ENCODE assay signal across 18 cellular contexts in the genomic region with DNA sequence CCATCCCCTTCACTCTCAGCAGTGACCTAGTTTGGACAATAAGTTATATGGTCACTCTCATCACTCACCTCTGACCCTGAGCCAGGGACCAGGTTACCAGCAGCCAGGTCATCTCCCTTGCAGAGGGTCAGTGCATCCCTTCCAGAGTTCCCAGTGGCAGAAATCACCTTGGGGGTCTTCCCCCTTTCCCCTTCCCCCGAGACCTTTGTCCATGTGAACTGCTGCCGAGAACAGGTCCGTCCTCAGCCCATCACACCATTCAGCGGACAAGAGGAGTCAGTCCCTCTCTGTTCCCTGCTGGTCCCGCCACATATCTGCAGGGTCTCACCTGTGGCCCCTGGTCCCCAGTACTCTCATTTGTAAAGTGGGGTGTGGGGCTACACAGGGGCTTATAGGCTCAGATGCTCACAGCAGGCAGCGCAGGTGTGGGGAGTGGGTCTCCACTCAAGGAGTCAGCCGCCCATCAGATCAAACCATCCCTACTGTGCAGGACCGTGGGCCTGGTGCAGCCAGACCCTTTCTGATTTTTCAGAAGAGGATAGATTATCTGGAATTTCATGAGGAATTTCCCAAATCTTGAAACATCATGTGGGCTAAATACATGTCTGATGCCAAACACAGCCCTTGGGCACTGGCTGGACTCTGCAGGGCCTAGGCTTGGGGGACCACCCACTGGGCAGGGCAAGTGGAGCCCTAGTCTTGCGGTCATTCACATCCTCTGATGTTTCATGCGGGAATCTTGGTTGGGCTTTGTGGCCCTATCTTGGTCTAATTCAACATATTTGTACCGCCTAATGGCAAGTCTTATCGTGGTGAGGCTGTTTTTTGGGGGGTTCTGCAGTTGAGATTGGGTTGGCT. TPM values are rescaled to one million over a fixed set of nuclear protein-coding genes. Genes with fewer than 3 reads are reported as not detected.
DNase-seq lines count a peak whose midpoint lies in the region; ATAC-seq and TF ChIP-seq lines count a peak whose summit lies in the region.
"Had no signal": no experiment of that assay in that cellular context is flagged by ENCODE, and none has a peak within 500 bp of the region (broad histone marks: within the 10 kb centered on the region; RNA-seq: fewer than 3 reads in every experiment).

No MANE protein-coding gene starts in this region.

- H3K9me2 ChIP-seq in PC-9 (ENCODE audit: insufficient read depth): no peaks in the 10 kb centered on the region

- H3K4me3 ChIP-seq in heart right ventricle (no peak overlapping the region), dorsolateral prefrontal cortex (no peak overlapping the region), upper lobe of right lung (no peak overlapping the region), PC-9 (no peak overlapping the region)
- H3K4me3 ChIP-seq: A549, thoracic aorta had no signal

- no TSS peak for BruUV-seq in PC-9 (replicated peaks; lab: Mats Ljungman, UMichigan)

- no peak overlapping the region for H3K4me3 Mint-ChIP-seq in neural crest cell
- H3K4me3 Mint-ChIP-seq: activated naive CD8-positive, alpha-beta T cell treated with anti-CD3 and anti-CD28 coated beads, Interleukin-2, amount 50 U/mL, for 24 hours; activated T-cell treated with anti-CD3 and anti-CD28 coated beads, Interleukin-2, amount 50 U/mL, for 4 hours had no signal

- peaks cover 43% of the 10 kb centered on the region for H3K4me1 Mint-ChIP-seq in neural crest cell

- POLR2A ChIA-PET in PC-9 (lab: Charles Lee; ENCODE audit: unreplicated experiment): no interaction called here

- peaks cover 9% of the 10 kb centered on the region for H3K79me2 ChIP-seq in PC-9 (ENCODE audit: low read depth)

- CTCF ChIA-PET in PC-9 (lab: Charles Lee): no interaction called here

- no peaks in the 10 kb centered on the region for H3K9me3 Mint-ChIP-seq in neural crest cell
- H3K9me3 Mint-ChIP-seq: activated naive CD8-positive, alpha-beta T cell treated with anti-CD3 and anti-CD28 coated beads, Interleukin-2, amount 50 U/mL, for 24 hours; activated T-cell treated with anti-CD3 and anti-CD28 coated beads, Interleukin-2, amount 50 U/mL, for 4 hours had no signal

- H3K36me3 ChIP-seq in heart right ventricle (peaks cover 0 to 61% (median 17%) of the 10 kb centered on the region in 9 donors), upper lobe of right lung (peaks cover 10% of the 10 kb centered on the region), PC-9 (ENCODE audit: low read depth) (no peaks in the 10 kb centered on the region)

- H3K4me1 ChIP-seq in heart right ventricle: peaks cover 43 to 87% (median 74%) of the 10 kb centered on the region in 9 donors
- peaks cover 40% of the 10 kb centered on the region for H3K4me1 ChIP-seq in upper lobe of right lung
- H3K4me1 ChIP-seq in PC-9 (replicated peaks; ENCODE audit: insufficient read depth): peaks cover 30% of the 10 kb centered on the region

- TF ChIP-seq CTCF in heart right ventricle (IDR thresholded peaks at IDR 0.05): no peak
- TF ChIP-seq CTCF in dorsolateral prefrontal cortex (IDR thresholded peaks at IDR 0.05 in 54 of 56, conservative IDR thresholded peaks at IDR 0.05 in 2 of 56; ENCODE audit: low read depth in 1 of 56, partially characterized antibody in 56 of 56): no peak
- no peak for TF ChIP-seq CTCF in neural crest cell (conservative IDR thresholded peaks at IDR 0.05)
- no peak for TF ChIP-seq CTCF in upper lobe of right lung (IDR thresholded peaks at IDR 0.05)
- TF ChIP-seq CTCF in PC-9 (conservative IDR thresholded peaks at IDR 0.05): no peak

- H2AFZ ChIP-seq in PC-9: no peak overlapping the region

- H3K27me3 Mint-ChIP-seq in neural crest cell (ENCODE audit: low read depth): no peaks in the 10 kb centered on the region
- H3K27me3 Mint-ChIP-seq: activated naive CD8-positive, alpha-beta T cell treated with anti-CD3 and anti-CD28 coated beads, Interleukin-2, amount 50 U/mL, for 24 hours had no signal

- peaks cover 5% of the 10 kb centered on the region for H3K36me3 Mint-ChIP-seq in neural crest cell (ENCODE audit: low read depth)

- H3F3A ChIP-seq in PC-9 (ENCODE audit: insufficient read depth, low read depth): peaks cover 7% of the 10 kb centered on the region; the same call in 1 of the 2 replicates

- 96 to 99% methylated on average over 12 of the region's 12 CpGs for WGBS in heart right ventricle, 2 donors

- ATAC-seq in heart right ventricle: no peak
- no peak for ATAC-seq in left cardiac atrium
- no peak for ATAC-seq in upper lobe of right lung
- no peak for ATAC-seq in HG02973 (IDR thresholded peaks at IDR 0.05; ENCODE audit: unreplicated experiment)
- ATAC-seq: A549; activated naive CD8-positive, alpha-beta T cell treated with anti-CD3 and anti-CD28 coated beads, Interleukin-2, amount 50 U/mL, for 24 hours; activated T-cell treated with anti-CD3 and anti-CD28 coated beads, Interleukin-2, amount 50 U/mL, for 4 hours had no signal

- H4K20me1 ChIP-seq in PC-9 (ENCODE audit: insufficient read depth): peaks cover 9% of the 10 kb centered on the region

- H3K27me3 ChIP-seq in heart right ventricle: no peaks in the 10 kb centered on the region
- no peaks in the 10 kb centered on the region for H3K27me3 ChIP-seq in dorsolateral prefrontal cortex
- no peaks in the 10 kb centered on the region for H3K27me3 ChIP-seq in upper lobe of right lung
- no peaks in the 10 kb centered on the region for H3K27me3 ChIP-seq in PC-9 (ENCODE audit: insufficient read depth, low read depth)

- no peak overlapping the region for H3K4me2 ChIP-seq in PC-9
- H3K4me2 ChIP-seq: A549 had no signal

- H3K27ac Mint-ChIP-seq in neural crest cell (ENCODE audit: unreplicated experiment): peak overlapping the region; percentile 35

- DNase-seq in heart right ventricle: no peak
- DNase-seq in left cardiac atrium: no peak
- DNase-seq in dorsolateral prefrontal cortex: no peak
- no peak for DNase-seq in neural crest cell (ENCODE audit: low read depth, low spot score)
- no peak for DNase-seq in upper lobe of right lung
- no peak for DNase-seq in PC-9
- no peak for DNase-seq in HCEC 1CT
- DNase-seq: activated CD4-positive, alpha-beta T cell treated with anti-CD3 and anti-CD28 coated beads for 48 hours; activated naive CD8-positive, alpha-beta T cell treated with anti-CD3 and anti-CD28 coated beads, Interleukin-2, amount 50 U/mL, for 24 hours; activated T-cell treated with anti-CD3 and anti-CD28 coated beads, Interleukin-2, amount 50 U/mL, for 4 hours; AML-193; NCI-H524; stimulated activated naive CD4-positive, alpha-beta T cell treated with Interleukin-2 at 50 U/mL for 16 hours; T-helper 9 cell; WERI-Rb-1 had no signal

- H3K27ac ChIP-seq in heart right ventricle (peak overlapping the region in 9 of 10 donors; percentile 83 to 97 (median 92)), dorsolateral prefrontal cortex (peak overlapping the region in 34 of 59 donors; percentile 4 to 96 (median 85)), upper lobe of right lung (peak overlapping the region; percentile 81), PC-9 (no peak overlapping the region)
- H3K27ac ChIP-seq: A549, WERI-Rb-1 had no signal

- intact Hi-C loops in heart right ventricle (cut with DNase I) (loop anchor here in 3 of 10 donors (5.0 to 10.0 kb wide), 3 partner anchors 35 to 97 kb away; no protein-coding TSS in a partner anchor), left cardiac atrium (cut with DNase I) (loop anchor here (5.0 to 10.0 kb wide), 2 partner anchors 40 to 97 kb away; no protein-coding TSS in a partner anchor), dorsolateral prefrontal cortex (cut with DNase I) (no loop called here), upper lobe of right lung (cut with DNase I) (loop anchor here (5.0 kb wide), 1 partner anchor 40 kb away; no protein-coding TSS in a partner anchor), PC-9 (cut with micrococcal nuclease; ENCODE audit: unreplicated experiment) (no loop called here)

- H3K9me3 ChIP-seq in heart right ventricle (no peaks in the 10 kb centered on the region), upper lobe of right lung (no peaks in the 10 kb centered on the region), PC-9 (ENCODE audit: insufficient read depth, low read depth) (no peaks in the 10 kb centered on the region)
- H3K9me3 ChIP-seq: A549, thoracic aorta had no signal

RNA-seq across cellular contexts. Expression of gene DEPP1, which starts 6.4 kb away (rescaled TPM):
- 100 to 1,000 TPM in 1 of 10 donors, 10 to 100 TPM in 9; 10.0 to 172 (median 23.8) TPM for total RNA-seq in heart right ventricle
- 10 to 100 TPM; 27.6 to 40.3 TPM for polyA plus RNA-seq in heart right ventricle
- total RNA-seq in left cardiac atrium: 10 to 100 TPM; 36.7 to 49.2 TPM
- total RNA-seq in dorsolateral prefrontal cortex: 100 to 1,000 TPM in 23 of 120 experiments, 10 to 100 TPM in 91, 1 to 10 TPM in 6; 8.1 to 234 (median 44.3) TPM
- total RNA-seq in neural crest cell: 0.50 and 1.1 TPM in 2 replicates
- total RNA-seq in upper lobe of right lung: 160 TPM
- total RNA-seq in PC-9 (2021): 13.2 and 15.1 TPM in 2 replicates

RNA-seq across cellular contexts. Expression of gene RASSF4, which starts 12.6 kb away (rescaled TPM):
- total RNA-seq in heart right ventricle (100 to 1,000 TPM in 2 of 10 donors, 10 to 100 TPM in 8; 73.3 to 120 (median 79.9) TPM), left cardiac atrium (10 to 100 TPM; 48.9 to 71.5 TPM), dorsolateral prefrontal cortex (100 to 1,000 TPM in 81 of 120 experiments, 10 to 100 TPM in 39; 54.6 to 175 (median 111) TPM), neural crest cell (16.4 and 18.6 TPM in 2 replicates), upper lobe of right lung (40.9 TPM), PC-9 (2021) (6.5 and 7.6 TPM in 2 replicates)
- polyA plus RNA-seq in heart right ventricle: 10 to 100 TPM; 41.2 to 89.4 TPM

RNA-seq across cellular contexts. Expression of gene ZNF22, which starts 28.6 kb away (rescaled TPM):
- total RNA-seq in heart right ventricle (10 to 100 TPM; 11.0 to 17.2 (median 15.4) TPM), left cardiac atrium (10 to 100 TPM; 18.9 to 21.1 TPM), dorsolateral prefrontal cortex (10 to 100 TPM in 117 of 120 experiments, 1 to 10 TPM in 3; 9.2 to 20.9 (median 14.1) TPM), neural crest cell (51.0 and 52.8 TPM in 2 replicates), upper lobe of right lung (26.9 TPM), PC-9 (2021) (22.4 and 29.9 TPM in 2 replicates)
- 10 to 100 TPM; 16.2 to 16.3 TPM for polyA plus RNA-seq in heart right ventricle

Comparison
In these comparisons a context has a peak if more than half of its experiments do, and no peak if none do; other contexts are left out.
1. intact Hi-C loops: an anchor here in left cardiac atrium (5.0 to 10.0 kb wide) and upper lobe of right lung (5.0 kb wide); none called in dorsolateral prefrontal cortex and PC-9.